In the genomic region with DNA sequence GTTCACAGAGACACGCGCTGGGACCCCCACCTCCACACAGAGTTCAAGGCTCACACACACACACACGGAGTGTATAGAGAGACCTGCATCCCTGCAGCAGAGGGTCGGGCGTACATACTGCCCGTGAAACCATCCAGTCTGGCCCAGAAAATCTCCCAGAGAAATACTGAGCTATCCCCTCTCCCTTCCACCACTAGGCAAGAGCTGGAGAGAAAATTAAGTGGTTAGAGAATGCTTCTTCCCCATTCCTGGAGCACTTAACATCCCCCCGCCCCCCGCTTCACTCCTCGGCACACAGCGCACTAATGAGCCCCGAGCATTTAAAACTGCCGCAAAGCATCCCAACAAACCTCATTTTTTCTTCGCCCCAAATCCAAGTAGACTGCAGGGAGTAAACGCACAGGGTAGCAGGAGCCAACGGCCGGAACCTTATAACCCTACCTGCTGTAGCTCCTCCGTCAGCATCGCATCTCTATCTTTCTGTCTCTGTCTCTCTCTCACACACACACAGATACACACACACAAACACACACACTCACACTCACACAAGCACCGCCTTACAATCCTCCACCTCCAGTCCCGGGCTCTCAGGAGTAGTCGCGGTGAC, we compare ENCODE assay signal across 8 cellular contexts. TPM values are rescaled to one million over a fixed set of nuclear protein-coding genes. Genes with fewer than 3 reads are reported as not detected.
DNase-seq lines count a peak whose midpoint lies in the region; ATAC-seq and TF ChIP-seq lines count a peak whose summit lies in the region.

No MANE protein-coding gene starts in this region.

- peaks cover 28% of the 10 kb centered on the region for H3K79me1 ChIP-seq in mesendoderm (ENCODE audit: low read length)

- H2AK5ac ChIP-seq in mesendoderm (ENCODE audit: low read length), result no peak overlapping the region

- no peak overlapping the region for H3K27ac Mint-ChIP-seq in CD4-positive, alpha-beta memory T cell

- peaks cover 19 to 22% of the 10 kb centered on the region in 2 donors for H3K36me3 Mint-ChIP-seq in CD4-positive, alpha-beta memory T cell

- intact Hi-C loops in CD4-positive, alpha-beta memory T cell (cut with micrococcal nuclease), result loop anchor here (5.0 to 10.0 kb wide), 6 partner anchors 86 to 901 kb away; a partner anchor contains a TSS
- intact Hi-C loops in Panc1 (cut with micrococcal nuclease; ENCODE audit: unreplicated experiment), result loop anchor here (10.0 kb wide), 1 partner anchor 713 kb away; no protein-coding TSS in a partner anchor
- intact Hi-C loops in dorsolateral prefrontal cortex (cut with DNase I), result loop anchor here (2.0 to 10.0 kb wide), 9 partner anchors 31 to 713 kb away; no protein-coding TSS in a partner anchor

- peak overlapping the region; percentile 76 for H3K56ac ChIP-seq in mesendoderm (ENCODE audit: low read length)

- H3K27ac ChIP-seq in CD4-positive, alpha-beta memory T cell (ENCODE audit: low read depth, low read length), result peak overlapping the region; percentile 75
- peak overlapping the region; percentile 51; the same call in 1 of the 2 replicates for H3K27ac ChIP-seq in Panc1 (ENCODE audit: low read length)
- peak overlapping the region in 56 of 59 donors; percentile 6 to 99 (median 95) for H3K27ac ChIP-seq in dorsolateral prefrontal cortex
- no peak overlapping the region for H3K27ac ChIP-seq in mesendoderm (ENCODE audit: low read depth, low read length)

- peaks cover 0 to 40% (median 18%) of the 10 kb centered on the region in 4 donors for H3K4me1 Mint-ChIP-seq in CD4-positive, alpha-beta memory T cell

- POLR2A ChIA-PET in CD4-positive, alpha-beta memory T cell (lab: Charles Lee; ENCODE audit: partially characterized antibody), result interaction anchor here (0.6 to 6.1 kb wide), 37 partner anchors 8 to 972 kb away, joined by 3 to 192 read pairs (median 4); a partner anchor contains a TSS
- POLR2A ChIA-PET in Panc1 (lab: Charles Lee), result interaction anchor here (0.6 to 0.8 kb wide), 4 partner anchors 16 to 1026 kb away, joined by 3 to 5 read pairs (median 3); no protein-coding TSS in a partner anchor

- H3K4ac ChIP-seq in mesendoderm (ENCODE audit: low read depth, low read length), result no peak overlapping the region

- no peaks in the 10 kb centered on the region for H3K27me3 Mint-ChIP-seq in CD4-positive, alpha-beta memory T cell

- H3K36me3 ChIP-seq in CD4-positive, alpha-beta memory T cell (ENCODE audit: insufficient read depth, low read length), result no peaks in the 10 kb centered on the region
- H3K36me3 ChIP-seq in Panc1 (ENCODE audit: control insufficient read depth, insufficient read depth, low read length) (peaks cover 5% of the 10 kb centered on the region; the same call in 1 of the 2 replicates), mesendoderm (ENCODE audit: control insufficient read depth, insufficient read depth, low read length) (no peaks in the 10 kb centered on the region)

- peaks cover 34% of the 10 kb centered on the region for H3K79me2 ChIP-seq in mesendoderm (ENCODE audit: control insufficient read depth, insufficient read depth, low read length)

- WGBS in mesendoderm (ENCODE audit: extremely low coverage, insufficient coverage, low lambda C conversion rate), result no CpG with 5 or more reads among the region's 22 CpGs

- H2BK120ac ChIP-seq in mesendoderm (ENCODE audit: low read depth, low read length), result no peak overlapping the region

- H2BK5ac ChIP-seq in mesendoderm (ENCODE audit: low read length), result peak overlapping the region; percentile 22

- CTCF ChIA-PET in CD4-positive, alpha-beta memory T cell (lab: Charles Lee; ENCODE audit: partially characterized antibody), result interaction anchor here (0.7 to 2.9 kb wide), 25 partner anchors 9 to 849 kb away, joined by 3 to 18 read pairs (median 4); a partner anchor contains a TSS
- CTCF ChIA-PET in Panc1 (lab: Charles Lee), result no interaction called here

- H3K4me1 ChIP-seq in CD4-positive, alpha-beta memory T cell (ENCODE audit: insufficient read depth, low read length), result peaks cover 42% of the 10 kb centered on the region
- no peaks in the 10 kb centered on the region; the same call in 1 of the 2 replicates for H3K4me1 ChIP-seq in Panc1 (ENCODE audit: control insufficient read depth, insufficient read depth, low read length)
- H3K4me1 ChIP-seq in mesendoderm (ENCODE audit: control insufficient read depth, low read depth, low read length), result peaks cover 6% of the 10 kb centered on the region

- H2BK15ac ChIP-seq in mesendoderm (replicated peaks; ENCODE audit: low read depth), result no peak overlapping the region

- peak; percentile 0 for ATAC-seq in GM19463 (IDR thresholded peaks at IDR 0.05; ENCODE audit: unreplicated experiment)
- peak; percentile 2 for ATAC-seq in Panc1

- no peak overlapping the region for H3K18ac ChIP-seq in mesendoderm (ENCODE audit: low read length)

- TF ChIP-seq CTCF in Panc1 (IDR thresholded peaks at IDR 0.05) (no peak), dorsolateral prefrontal cortex (IDR thresholded peaks at IDR 0.05 in 54 of 56, conservative IDR thresholded peaks at IDR 0.05 in 2 of 56; ENCODE audit: low read depth in 1 of 56, partially characterized antibody in 56 of 56) (no peak)

- in situ Hi-C loops in Panc1 (cut with HindIII; ENCODE audit: low pct_unique_long_range_greater_than_20kb, low sequenced_read_pairs), result no loop called here

- H3K4me2 ChIP-seq in mesendoderm (ENCODE audit: low read length), result peak overlapping the region; percentile 85

- H3K4me3 Mint-ChIP-seq in CD4-positive, alpha-beta memory T cell, result no peak overlapping the region

- H3K9ac ChIP-seq in mesendoderm (ENCODE audit: low read length), result peak overlapping the region; percentile 83

- no peaks in the 10 kb centered on the region for H3K9me3 ChIP-seq in CD4-positive, alpha-beta memory T cell (ENCODE audit: control insufficient read depth in 1 of 2, low read length in 2 of 2)
- H3K9me3 ChIP-seq in Panc1 (ENCODE audit: control insufficient read depth, insufficient read depth, low read depth, low read length), result no peaks in the 10 kb centered on the region

- no peak overlapping the region for H3K23ac ChIP-seq in mesendoderm (ENCODE audit: low read length)

- TSS peak; percentile 89 for BruUV-seq in Panc1 (replicated peaks; lab: Mats Ljungman, UMichigan)

- peak overlapping the region; percentile 95 to 96 for H3K4me3 ChIP-seq in CD4-positive, alpha-beta memory T cell (ENCODE audit: low read length in 2 of 2)
- H3K4me3 ChIP-seq in Panc1 (ENCODE audit: low read depth in 2 of 2, low read length in 2 of 2) (peak overlapping the region; percentile 79 to 94), dorsolateral prefrontal cortex (peak overlapping the region; percentile 47 to 91 (median 78)), mesendoderm (ENCODE audit: low read length) (peak overlapping the region; percentile 51)

- no peak overlapping the region for H4K8ac ChIP-seq in mesendoderm (ENCODE audit: low read depth, low read length)

- DNase-seq in CD4-positive, alpha-beta memory T cell, result peak in 2 of 5 donors; percentile 29 to 55
- DNase-seq in Panc1 (ENCODE audit: low read depth, low spot score) (no peak), dorsolateral prefrontal cortex (peak in 1 of 10 donors; percentile 28), mesendoderm (no peak), ureter (ENCODE audit: low spot score) (peak; percentile 50), HuH-7.5 (ENCODE audit: low spot score) (no peak)
- no peak for DNase-seq in effector CD8-positive, alpha-beta T cell (lab: John Stamatoyannopoulos, UW)

- no peaks in the 10 kb centered on the region for H3K27me3 ChIP-seq in CD4-positive, alpha-beta memory T cell (ENCODE audit: insufficient read depth, low read length)
- H3K27me3 ChIP-seq in Panc1 (ENCODE audit: control insufficient read depth, insufficient read depth, low read length), result no peaks in the 10 kb centered on the region; the same call in 1 of the 2 replicates
- H3K27me3 ChIP-seq in dorsolateral prefrontal cortex, result peaks cover 0 to 14% (median 0%) of the 10 kb centered on the region in 45 donors
- no peaks in the 10 kb centered on the region for H3K27me3 ChIP-seq in mesendoderm (ENCODE audit: insufficient read depth, low read length, poor library complexity)

- H3K9me3 Mint-ChIP-seq in CD4-positive, alpha-beta memory T cell, result no peaks in the 10 kb centered on the region

- H4K5ac ChIP-seq in mesendoderm (ENCODE audit: low read length), result no peak overlapping the region

RNA-seq across cellular contexts. Expression of a gene that starts 0.4 kb away (rescaled TPM):
- 1 to 10 TPM; 3.8 to 4.1 TPM for total RNA-seq in CD4-positive, alpha-beta memory T cell
- 1 to 10 TPM; 4.5 to 9.9 TPM for polyA plus RNA-seq in CD4-positive, alpha-beta memory T cell
- 1.4 TPM for total RNA-seq in Panc1 (2021; ENCODE audit: unreplicated experiment)
- polyA plus RNA-seq in Panc1 (2012; ENCODE audit: insufficient read length), result 0.68 TPM
- total RNA-seq in dorsolateral prefrontal cortex, result 10 to 100 TPM in 43 of 120 experiments, 1 to 10 TPM in 77; 2.7 to 28.4 (median 9.0) TPM
- 9.1 TPM for polyA plus RNA-seq in mesendoderm (2013, experiment 1 of 2)
- 10.0 TPM for polyA plus RNA-seq in mesendoderm (2013, experiment 2 of 2)
- total RNA-seq in ureter, result 5.0 TPM
